In genomic region chr7:78769551-78770101, GRCh38 we compare ENCODE assay signal across 1 cellular context.
TF ChIP-seq lines count a peak whose summit lies in the region.

No MANE protein-coding gene starts in this region.

TF ChIP-seq in GM23338, 12 proteins besides CTCF, POLR2A, EP300 and RAD21 (continued from another document):
- TF ChIP-seq, protein P1, sequence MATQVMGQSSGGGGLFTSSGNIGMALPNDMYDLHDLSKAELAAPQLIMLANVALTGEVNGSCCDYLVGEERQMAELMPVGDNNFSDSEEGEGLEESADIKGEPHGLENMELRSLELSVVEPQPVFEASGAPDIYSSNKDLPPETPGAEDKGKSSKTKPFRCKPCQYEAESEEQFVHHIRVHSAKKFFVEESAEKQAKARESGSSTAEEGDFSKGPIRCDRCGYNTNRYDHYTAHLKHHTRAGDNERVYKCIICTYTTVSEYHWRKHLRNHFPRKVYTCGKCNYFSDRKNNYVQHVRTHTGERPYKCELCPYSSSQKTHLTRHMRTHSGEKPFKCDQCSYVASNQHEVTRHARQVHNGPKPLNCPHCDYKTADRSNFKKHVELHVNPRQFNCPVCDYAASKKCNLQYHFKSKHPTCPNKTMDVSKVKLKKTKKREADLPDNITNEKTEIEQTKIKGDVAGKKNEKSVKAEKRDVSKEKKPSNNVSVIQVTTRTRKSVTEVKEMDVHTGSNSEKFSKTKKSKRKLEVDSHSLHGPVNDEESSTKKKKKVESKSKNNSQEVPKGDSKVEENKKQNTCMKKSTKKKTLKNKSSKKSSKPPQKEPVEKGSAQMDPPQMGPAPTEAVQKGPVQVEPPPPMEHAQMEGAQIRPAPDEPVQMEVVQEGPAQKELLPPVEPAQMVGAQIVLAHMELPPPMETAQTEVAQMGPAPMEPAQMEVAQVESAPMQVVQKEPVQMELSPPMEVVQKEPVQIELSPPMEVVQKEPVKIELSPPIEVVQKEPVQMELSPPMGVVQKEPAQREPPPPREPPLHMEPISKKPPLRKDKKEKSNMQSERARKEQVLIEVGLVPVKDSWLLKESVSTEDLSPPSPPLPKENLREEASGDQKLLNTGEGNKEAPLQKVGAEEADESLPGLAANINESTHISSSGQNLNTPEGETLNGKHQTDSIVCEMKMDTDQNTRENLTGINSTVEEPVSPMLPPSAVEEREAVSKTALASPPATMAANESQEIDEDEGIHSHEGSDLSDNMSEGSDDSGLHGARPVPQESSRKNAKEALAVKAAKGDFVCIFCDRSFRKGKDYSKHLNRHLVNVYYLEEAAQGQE (IDR thresholded peaks at IDR 0.05; ENCODE audit: unreplicated experiment) = no peak
- no peak for TF ChIP-seq ZNF331 (CRISPR knock-in tag; IDR thresholded peaks at IDR 0.05; ENCODE audit: low read depth)
- no peak for TF ChIP-seq NANOG (IDR thresholded peaks at IDR 0.05; ENCODE audit: borderline replicate concordance)
- TF ChIP-seq JUNB (IDR thresholded peaks at IDR 0.05; ENCODE audit: unreplicated experiment) = no peak
- no peak for TF ChIP-seq STAT1 (IDR thresholded peaks at IDR 0.05; ENCODE audit: unreplicated experiment)
- TF ChIP-seq, protein P2, sequence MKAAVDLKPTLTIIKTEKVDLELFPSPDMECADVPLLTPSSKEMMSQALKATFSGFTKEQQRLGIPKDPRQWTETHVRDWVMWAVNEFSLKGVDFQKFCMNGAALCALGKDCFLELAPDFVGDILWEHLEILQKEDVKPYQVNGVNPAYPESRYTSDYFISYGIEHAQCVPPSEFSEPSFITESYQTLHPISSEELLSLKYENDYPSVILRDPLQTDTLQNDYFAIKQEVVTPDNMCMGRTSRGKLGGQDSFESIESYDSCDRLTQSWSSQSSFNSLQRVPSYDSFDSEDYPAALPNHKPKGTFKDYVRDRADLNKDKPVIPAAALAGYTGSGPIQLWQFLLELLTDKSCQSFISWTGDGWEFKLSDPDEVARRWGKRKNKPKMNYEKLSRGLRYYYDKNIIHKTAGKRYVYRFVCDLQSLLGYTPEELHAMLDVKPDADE (IDR thresholded peaks at IDR 0.05) = no peak
